8 cellular contexts compared by ENCODE assay signal in the genomic region with DNA sequence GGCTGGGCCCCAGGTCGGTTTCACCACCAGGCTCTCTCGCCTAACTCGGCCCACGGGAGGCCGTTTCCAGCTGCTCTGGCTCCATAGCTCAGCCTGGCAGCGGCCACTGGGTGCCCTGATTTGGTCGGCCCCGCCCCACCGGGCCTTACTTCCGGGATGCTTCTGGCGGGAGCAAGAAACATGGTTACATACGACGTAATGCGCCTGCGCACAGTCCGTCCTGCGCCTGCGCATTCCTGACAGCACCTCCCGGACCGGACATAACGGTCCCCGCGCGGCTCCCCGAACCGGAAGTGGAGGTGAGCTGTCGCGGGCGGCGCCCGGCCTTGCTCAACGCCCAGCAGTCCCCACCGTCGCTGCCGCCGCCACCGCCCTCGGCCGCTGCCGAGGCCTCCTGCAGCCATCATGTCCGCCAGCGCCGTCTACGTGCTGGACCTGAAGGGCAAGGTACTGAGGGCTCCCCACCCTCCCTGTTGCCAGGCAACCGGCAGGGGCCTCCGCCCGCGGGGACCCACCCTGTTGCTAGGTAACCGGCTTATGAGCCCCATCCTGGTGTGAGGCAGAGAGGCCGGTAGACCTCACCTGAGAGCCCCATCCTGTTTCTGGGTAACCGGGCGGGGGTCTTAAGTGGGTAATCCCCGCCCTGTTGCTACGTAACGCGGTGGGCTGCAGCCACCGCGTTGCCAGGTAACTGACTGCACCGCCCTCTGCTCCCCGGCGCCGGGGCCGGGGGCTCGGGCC. TPM values are rescaled to one million over a fixed set of nuclear protein-coding genes. Genes with fewer than 3 reads are reported as not detected.
DNase-seq lines count a peak whose midpoint lies in the region; ATAC-seq and TF ChIP-seq lines count a peak whose summit lies in the region.

A gene (plus strand): TSS at position 290 of the 741 bp plus-strand sequence. CDS start 116 bp downstream, at position 406.

- peak within 1 kb of the TSS; percentile 92 for H2AFZ ChIP-seq in GM23338

- TF ChIP-seq CTCF in DOHH2 (IDR thresholded peaks at IDR 0.05; ENCODE audit: low read depth, low read length, poor library complexity, severe bottlenecking): no peak
- no peak for TF ChIP-seq CTCF in GM23338 (conservative IDR thresholded peaks at IDR 0.05; ENCODE audit: low read depth in 2 of 2)
- no peak for TF ChIP-seq CTCF in fibroblast of mammary gland (conservative IDR thresholded peaks at IDR 0.05; ENCODE audit: control insufficient read depth, insufficient read depth, low read depth, low read length)
- TF ChIP-seq CTCF in natural killer cell (IDR thresholded peaks at IDR 0.05): no peak

- no peaks in the 10 kb centered on the region for H3K9me2 ChIP-seq in DOHH2 (replicated peaks; ENCODE audit: control insufficient read depth, low read length)
- no peaks in the 10 kb centered on the region for H3K9me2 ChIP-seq in GM23338 (ENCODE audit: insufficient read depth)

- H3K9me3 Mint-ChIP-seq in GM23338: no peaks in the 10 kb centered on the region
- no peaks in the 10 kb centered on the region for H3K9me3 Mint-ChIP-seq in activated T-helper 17 cell treated with anti-CD3 and anti-CD28 coated beads, Interleukin-2, amount 50 U/mL, for 72 hours
- no peaks in the 10 kb centered on the region for H3K9me3 Mint-ChIP-seq in natural killer cell

- H3K36me3 ChIP-seq in DOHH2 (ENCODE audit: control insufficient read depth, low read length): peaks cover 22% of the 10 kb centered on the region
- H3K36me3 ChIP-seq in GM23338 (ENCODE audit: insufficient read depth): no peaks in the 10 kb centered on the region

- H3F3A ChIP-seq in DOHH2 (ENCODE audit: control insufficient read depth, insufficient read depth): peaks cover 2% of the 10 kb centered on the region; the same call in 1 of the 2 replicates
- no peaks in the 10 kb centered on the region for H3F3A ChIP-seq in GM23338 (replicated peaks; ENCODE audit: low read depth)

- peaks cover 50% of the 10 kb centered on the region for H3K79me2 ChIP-seq in DOHH2 (ENCODE audit: control insufficient read depth, low read length)
- no peaks in the 10 kb centered on the region for H3K79me2 ChIP-seq in GM23338 (replicated peaks; ENCODE audit: insufficient read depth)

- DNase-seq in GM23338 (ENCODE audit: low spot score) (peak; percentile 98), LHCN-M2 (ENCODE audit: low read depth) (peak; percentile 96), RPMI8226 (peak; percentile 98), fibroblast of mammary gland (ENCODE audit: low read depth) (peak; percentile 95), natural killer cell (peak; percentile 99)
- peak; percentile 97 for DNase-seq in stimulated activated naive CD4-positive, alpha-beta T cell treated with Interleukin-2 at 50 U/mL for 16 hours (lab: John Stamatoyannopoulos, UW)

- H3K27ac ChIP-seq in DOHH2 (ENCODE audit: low read depth, low read length): peak within 1 kb of the TSS; percentile 26
- H3K27ac ChIP-seq in GM23338 (ENCODE audit: low read depth): no peak within 1 kb of the TSS

- H4K20me1 ChIP-seq in DOHH2 (ENCODE audit: control insufficient read depth, insufficient read depth, low read depth, low read length) (peaks cover 5% of the 10 kb centered on the region; the same call in 1 of the 2 replicates), GM23338 (replicated peaks; ENCODE audit: insufficient read depth) (no peaks in the 10 kb centered on the region; the same call in 1 of the 2 replicates)

- peak within 1 kb of the TSS; percentile 92 for H3K27ac Mint-ChIP-seq in GM23338
- H3K27ac Mint-ChIP-seq in activated T-helper 17 cell treated with anti-CD3 and anti-CD28 coated beads, Interleukin-2, amount 50 U/mL, for 72 hours: peak within 1 kb of the TSS; percentile 87
- H3K27ac Mint-ChIP-seq in natural killer cell: peak within 1 kb of the TSS; percentile 95 to 97

- H3K4me3 ChIP-seq in DOHH2 (ENCODE audit: low read length): peak within 1 kb of the TSS; percentile 78
- peak within 1 kb of the TSS; percentile 96 for H3K4me3 ChIP-seq in GM23338
- peak within 1 kb of the TSS; percentile 94 for H3K4me3 ChIP-seq in fibroblast of mammary gland (ENCODE audit: control insufficient read depth, low read depth, low read length)

- H3K4me1 Mint-ChIP-seq in GM23338: peaks cover 11% of the 10 kb centered on the region
- H3K4me1 Mint-ChIP-seq in activated T-helper 17 cell treated with anti-CD3 and anti-CD28 coated beads, Interleukin-2, amount 50 U/mL, for 72 hours: peaks cover 25% of the 10 kb centered on the region
- H3K4me1 Mint-ChIP-seq in natural killer cell: peaks cover 24 to 48% of the 10 kb centered on the region in 2 donors

- peak within 1 kb of the TSS; percentile 87 for H3K4me2 ChIP-seq in DOHH2 (ENCODE audit: low read length)
- peak within 1 kb of the TSS; percentile 85 for H3K4me2 ChIP-seq in GM23338

- H3K4me1 ChIP-seq in DOHH2 (ENCODE audit: control insufficient read depth, low read length) (peaks cover 20% of the 10 kb centered on the region), GM23338 (ENCODE audit: insufficient read depth) (peaks cover 3% of the 10 kb centered on the region)

- intact Hi-C loops in natural killer cell (cut with micrococcal nuclease): loop anchor here (1.0 kb wide), 1 partner anchor 12 kb away; a partner anchor contains a TSS

- H3K27me3 ChIP-seq in DOHH2 (ENCODE audit: control insufficient read depth, low read length): no peaks in the 10 kb centered on the region
- H3K27me3 ChIP-seq in GM23338 (ENCODE audit: insufficient read depth): no peaks in the 10 kb centered on the region

- no peaks in the 10 kb centered on the region; the same call in 2 of the 3 replicates for H3K36me3 Mint-ChIP-seq in GM23338 (ENCODE audit: low read depth)
- H3K36me3 Mint-ChIP-seq in activated T-helper 17 cell treated with anti-CD3 and anti-CD28 coated beads, Interleukin-2, amount 50 U/mL, for 72 hours (ENCODE audit: low read depth): peaks cover 32% of the 10 kb centered on the region
- H3K36me3 Mint-ChIP-seq in natural killer cell: no peaks in the 10 kb centered on the region

- ATAC-seq in GM23338: peak; percentile 93
- peak; percentile 97 for ATAC-seq in activated T-helper 17 cell treated with anti-CD3 and anti-CD28 coated beads, Interleukin-2, amount 50 U/mL, for 72 hours (replicated peaks)
- ATAC-seq in natural killer cell: peak; percentile 89 to 93 (median 92)

- peak within 1 kb of the TSS; percentile 89 for H3K4me3 Mint-ChIP-seq in GM23338
- H3K4me3 Mint-ChIP-seq in activated T-helper 17 cell treated with anti-CD3 and anti-CD28 coated beads, Interleukin-2, amount 50 U/mL, for 72 hours: peak within 1 kb of the TSS; percentile 79
- peak within 1 kb of the TSS; percentile 87 for H3K4me3 Mint-ChIP-seq in natural killer cell

- peaks cover 4% of the 10 kb centered on the region for H3K27me3 Mint-ChIP-seq in GM23338 (ENCODE audit: insufficient read depth, low read depth, poor library complexity)
- no peaks in the 10 kb centered on the region for H3K27me3 Mint-ChIP-seq in activated T-helper 17 cell treated with anti-CD3 and anti-CD28 coated beads, Interleukin-2, amount 50 U/mL, for 72 hours
- H3K27me3 Mint-ChIP-seq in natural killer cell (ENCODE audit: low read depth in 2 of 2): no peaks in the 10 kb centered on the region

- no peaks in the 10 kb centered on the region for H3K9me3 ChIP-seq in DOHH2 (ENCODE audit: control insufficient read depth, insufficient read depth, low read length)

TF ChIP-seq in GM23338, 12 proteins besides CTCF, POLR2A, EP300 and RAD21:
- TF ChIP-seq POLR2AphosphoS5 (IDR thresholded peaks at IDR 0.05; ENCODE audit: low read depth) (peak; percentile 57), CREB1 (CRISPR knock-in tag; IDR thresholded peaks at IDR 0.05; ENCODE audit: low read depth) (peak; percentile 14; the same call in 1 of the 2 replicates), EZH2phosphoT487 (IDR thresholded peaks at IDR 0.05; ENCODE audit: unreplicated experiment) (no peak)
- TF ChIP-seq, protein P1, sequence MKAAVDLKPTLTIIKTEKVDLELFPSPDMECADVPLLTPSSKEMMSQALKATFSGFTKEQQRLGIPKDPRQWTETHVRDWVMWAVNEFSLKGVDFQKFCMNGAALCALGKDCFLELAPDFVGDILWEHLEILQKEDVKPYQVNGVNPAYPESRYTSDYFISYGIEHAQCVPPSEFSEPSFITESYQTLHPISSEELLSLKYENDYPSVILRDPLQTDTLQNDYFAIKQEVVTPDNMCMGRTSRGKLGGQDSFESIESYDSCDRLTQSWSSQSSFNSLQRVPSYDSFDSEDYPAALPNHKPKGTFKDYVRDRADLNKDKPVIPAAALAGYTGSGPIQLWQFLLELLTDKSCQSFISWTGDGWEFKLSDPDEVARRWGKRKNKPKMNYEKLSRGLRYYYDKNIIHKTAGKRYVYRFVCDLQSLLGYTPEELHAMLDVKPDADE (IDR thresholded peaks at IDR 0.05): peak; percentile 71

RNA-seq across cellular contexts. Expression of the gene that starts here (rescaled TPM):
- total RNA-seq in GM23338 (2014; rRNA removed; shearing (Covaris generic)): 32.0 and 32.4 TPM in 2 replicates
- polyA plus RNA-seq in GM23338 (2016; fragmentation: Nextera tagmentation; extraction: Ambion mirVana): 22.0 and 23.1 TPM in 2 replicates
- total RNA-seq in LHCN-M2 (2014; rRNA removed) (176 and 182 TPM in 2 replicates), natural killer cell (100 to 1,000 TPM in 2 of 3 donors, 10 to 100 TPM in 1; 99.0 to 124 (median 100) TPM)
- 120 TPM for polyA plus RNA-seq in LHCN-M2 (2012)
- 100 to 1,000 TPM; 103 to 110 TPM for total RNA-seq in activated T-helper 17 cell treated with anti-CD3 and anti-CD28 coated beads, Interleukin-2, amount 50 U/mL, for 72 hours
